ENCODE assay signal across 11 cellular contexts in the genomic region with DNA sequence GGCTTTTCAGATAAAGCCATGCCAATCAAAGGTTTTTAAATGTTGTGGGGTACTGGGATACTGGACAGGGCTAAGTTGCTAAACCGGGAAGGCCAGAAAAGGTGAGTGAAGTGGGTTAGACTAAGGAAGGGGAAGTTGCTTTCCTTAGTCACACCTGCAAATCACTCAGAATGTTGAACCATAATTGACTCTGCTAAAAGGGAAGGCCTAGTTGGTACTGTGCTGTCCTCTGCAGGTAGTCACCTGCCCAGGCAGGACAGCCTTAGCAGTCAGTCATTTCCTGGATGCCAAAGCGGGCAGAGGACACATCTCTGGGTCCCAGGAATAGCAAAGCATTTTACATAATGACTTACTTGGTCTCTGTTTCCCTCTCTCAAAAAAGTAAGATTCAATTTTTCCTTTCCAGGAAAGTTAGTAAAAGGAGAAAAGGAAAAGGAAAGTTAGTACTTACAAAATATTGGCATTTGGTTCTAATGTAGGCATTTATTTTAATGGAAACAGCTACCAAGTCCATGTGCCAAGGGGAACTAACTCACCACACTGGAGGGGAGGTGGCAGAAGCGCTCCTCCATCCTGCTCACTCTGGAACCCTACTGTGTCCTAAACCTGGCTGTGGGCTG.
A peak's percentile ranks its signal among the peaks of the same experiment; 100 is the strongest.
DNase-seq lines count a peak whose midpoint lies in the region; ATAC-seq, FAIRE-seq and TF ChIP-seq lines count a peak whose summit lies in the region.
"Had no signal": no experiment of that assay in that cellular context is flagged by ENCODE, and none has a peak within 500 bp of the region (broad histone marks: within the 10 kb centered on the region; RNA-seq: fewer than 3 reads in every experiment).

No MANE protein-coding gene starts in this region.

- H3K9ac ChIP-seq in trophoblast cell (ENCODE audit: low read length) = peak overlapping the region; percentile 50

- no peak overlapping the region for H3K4ac ChIP-seq in trophoblast cell (ENCODE audit: low read depth, low read length)

- no peak for ATAC-seq in GM21529 (IDR thresholded peaks at IDR 0.05; ENCODE audit: unreplicated experiment)
- ATAC-seq: stimulated activated naive B cell treated with anti-CD40 and anti-IgM and Interleukin-4, amounts not matched to agents 10 μg/mL and 1 μg/mL and 100 μg/mL, for 72 hours had no signal

- no peak overlapping the region for H3K18ac ChIP-seq in trophoblast cell (ENCODE audit: low read length)

- DNase-seq in GM18507 (ENCODE audit: extremely low spot score, insufficient read length, low read depth) (no peak), HT-29 (ENCODE audit: low spot score) (peak; percentile 71), T47D (ENCODE audit: low read depth in 1 of 2, low spot score in 1 of 2) (peak; percentile 44 to 79), trophoblast cell (no peak), spleen (no peak), NCI-H2081 treated with DMSO at 0.1 percent for 48 hours (lab: John Stamatoyannopoulos, UW) (no peak)
- DNase-seq in activated CD4-positive, alpha-beta T cell treated with anti-CD3 and anti-CD28 coated beads, Interleukin-2, amount 50 U/mL, for 1 hour = no peak
- DNase-seq: activated CD4-positive, alpha-beta T cell treated with anti-CD3 and anti-CD28 coated beads, Interleukin-2, amount 10 ng/mL, durations not matched to agents 24 days and 14 days; stimulated activated naive B cell treated with anti-CD40 and anti-IgM and Interleukin-4, amounts not matched to agents 10 μg/mL and 1 μg/mL and 100 μg/mL, for 72 hours had no signal

- H3K27ac ChIP-seq in trophoblast cell (ENCODE audit: low read depth, low read length) (no peak overlapping the region), spleen (no peak overlapping the region)
- H3K27ac ChIP-seq: ascending aorta had no signal

- no peak overlapping the region for H4K12ac ChIP-seq in trophoblast cell (ENCODE audit: low read depth, low read length)

- no peaks in the 10 kb centered on the region for H3K79me1 ChIP-seq in trophoblast cell (ENCODE audit: low read length)

- H3K4me3 ChIP-seq in trophoblast cell (ENCODE audit: low read depth, low read length) = no peak overlapping the region
- H3K4me3 ChIP-seq in spleen = no peak overlapping the region
- H3K4me3 ChIP-seq: ascending aorta had no signal

- in situ Hi-C loops in T47D (cut with HindIII; ENCODE audit: low pct_unique_long_range_greater_than_20kb, low sequenced_read_pairs) = no loop called here

- H3K4me2 ChIP-seq in trophoblast cell (ENCODE audit: low read length) = no peak overlapping the region

- H3K36me3 ChIP-seq in trophoblast cell (ENCODE audit: control insufficient read depth in 1 of 2, insufficient read depth in 2 of 2, low read length in 2 of 2) (no peaks in the 10 kb centered on the region), spleen (no peaks in the 10 kb centered on the region)

- no peaks in the 10 kb centered on the region for H3K79me2 ChIP-seq in trophoblast cell (ENCODE audit: control insufficient read depth, insufficient read depth, low read length, poor library complexity)

- no CpG with 5 or more reads among the region's 3 CpGs for WGBS in trophoblast cell (ENCODE audit: extremely low coverage, insufficient coverage, insufficient read length)
- 75 to 80% (median 76%) methylated on average over 3 of the region's 3 CpGs for WGBS in spleen, 5 donors

- H3K23ac ChIP-seq in trophoblast cell (ENCODE audit: low read length) = no peak overlapping the region

- H3K4me1 ChIP-seq in trophoblast cell (ENCODE audit: control insufficient read depth in 1 of 2, insufficient read depth in 2 of 2, low read length in 2 of 2) (no peaks in the 10 kb centered on the region), spleen (peaks cover 0 to 10% (median 0%) of the 10 kb centered on the region in 6 donors)
- H3K4me1 ChIP-seq: ascending aorta had no signal

- H2AK5ac ChIP-seq in trophoblast cell (ENCODE audit: low read length) = no peak overlapping the region

- peak; percentile 74 for FAIRE-seq in GM18507 (lab: Jason Lieb, UNC)

- H2AFZ ChIP-seq in trophoblast cell (ENCODE audit: insufficient read depth, low read length, poor library complexity) = no peak overlapping the region

- intact Hi-C loops in spleen (cut with DNase I; ENCODE audit: low total_unique reads) = no loop called here

- TF ChIP-seq CTCF in spleen (IDR thresholded peaks at IDR 0.05 in 8 of 11, conservative IDR thresholded peaks at IDR 0.05 in 3 of 11) = no peak

- no peak overlapping the region for H2BK12ac ChIP-seq in trophoblast cell (ENCODE audit: low read length)

- no peak overlapping the region for H2BK120ac ChIP-seq in trophoblast cell (ENCODE audit: insufficient read depth, low read length, poor library complexity)

- no peak overlapping the region for H2BK5ac ChIP-seq in trophoblast cell (ENCODE audit: low read depth, low read length, poor library complexity)

- TF ChIP-seq POLR2A in spleen (IDR thresholded peaks at IDR 0.05) = no peak

- H3K27me3 ChIP-seq in trophoblast cell (ENCODE audit: insufficient read depth, low read length) = no peaks in the 10 kb centered on the region
- no peaks in the 10 kb centered on the region for H3K27me3 ChIP-seq in spleen (replicated peaks in 1 of 7)
- H3K27me3 ChIP-seq: ascending aorta had no signal

- no peak overlapping the region for H4K8ac ChIP-seq in trophoblast cell (ENCODE audit: low read depth, low read length)

- H3K9me3 ChIP-seq in trophoblast cell (ENCODE audit: insufficient read depth, low read depth, low read length) (no peaks in the 10 kb centered on the region), spleen (no peaks in the 10 kb centered on the region)
- H3K9me3 ChIP-seq: ascending aorta had no signal

- H4K91ac ChIP-seq in trophoblast cell (ENCODE audit: low read depth, low read length) = no peak overlapping the region

- no peak overlapping the region for H3K14ac ChIP-seq in trophoblast cell (ENCODE audit: low read length)

Comparison
In these comparisons a context has a peak if more than half of its experiments do, and no peak if none do; other contexts are left out.
1. DNase-seq: peak in HT-29 (single experiment) and T47D (2 of 2); none in GM18507 (single experiment), trophoblast cell (0 of 2), spleen (single experiment), activated CD4-positive, alpha-beta T cell treated with anti-CD3 and anti-CD28 coated beads, Interleukin-2, amount 50 U/mL, for 1 hour (single experiment) and NCI-H2081 treated with DMSO at 0.1 percent for 48 hours (single experiment).